ENCODE assay signal across 1 cellular context in the genomic region with DNA sequence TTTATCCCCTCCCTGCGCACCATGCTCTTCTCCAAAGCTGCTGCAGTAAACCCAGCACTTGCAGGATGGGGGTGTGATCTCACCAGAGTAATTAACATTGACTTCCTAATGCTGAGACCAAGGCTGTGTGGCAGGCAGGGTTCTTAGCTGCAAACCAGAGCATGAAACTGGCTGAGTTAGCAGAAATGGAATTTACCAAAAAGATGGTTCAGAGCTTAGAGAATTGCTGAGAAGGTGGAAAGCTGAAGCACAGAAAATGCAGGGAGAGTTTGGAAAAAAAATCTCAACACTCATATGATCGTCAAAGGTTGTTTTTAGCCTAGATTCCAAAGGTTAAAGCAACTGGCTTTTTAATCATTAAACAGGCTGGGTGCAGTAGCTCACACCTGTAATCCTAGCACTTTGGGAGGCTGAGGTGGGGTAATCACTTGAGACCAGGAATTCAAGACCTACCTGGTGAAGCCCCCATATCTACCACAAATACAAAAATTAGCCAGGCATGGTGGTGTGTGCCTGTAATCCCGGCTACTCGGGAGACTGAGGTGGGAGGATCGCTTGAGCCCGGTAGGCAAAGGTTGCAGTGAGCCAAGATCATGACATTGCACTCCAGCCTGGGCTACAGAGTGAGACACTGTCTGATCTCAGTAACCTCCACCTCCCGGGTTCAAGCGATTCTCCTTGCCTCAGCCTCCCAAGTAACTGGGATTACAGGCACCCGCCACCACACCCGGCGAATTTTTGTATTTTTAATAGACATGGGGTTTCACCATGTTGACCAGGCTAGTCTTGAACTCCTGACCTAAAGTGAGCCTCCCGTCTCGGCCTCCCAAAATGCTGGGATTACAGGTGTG.
A peak's percentile ranks its signal among the peaks of the same experiment; 100 is the strongest.
TF ChIP-seq lines count a peak whose summit lies in the region.

No MANE protein-coding gene starts in this region.

TF ChIP-seq in HepG2, 621 proteins besides CTCF, POLR2A, EP300 and RAD21 (continued from another document and continues in another):
- TF ChIP-seq ZNF83 (CRISPR knock-in tag; IDR thresholded peaks at IDR 0.05; ENCODE audit: borderline replicate concordance) (0 out of 2 replicates have a peak, but pooled peaks have one; percentile 62), ZNF451 (CRISPR knock-in tag; IDR thresholded peaks at IDR 0.05) (peak; percentile 71; the same call in 1 of the 2 replicates), ZNF12 (CRISPR knock-in tag; IDR thresholded peaks at IDR 0.05) (no peak), ZFP37 (CRISPR knock-in tag; IDR thresholded peaks at IDR 0.05; ENCODE audit: borderline replicate concordance) (peak; percentile 67; the same call in 1 of the 2 replicates), SP2 (CRISPR knock-in tag; IDR thresholded peaks at IDR 0.05) (no peak), ZNF775 (CRISPR knock-in tag; IDR thresholded peaks at IDR 0.05; ENCODE audit: borderline replicate concordance) (no peak), ZNF543 (CRISPR knock-in tag; IDR thresholded peaks at IDR 0.05) (no peak), LCORL (IDR thresholded peaks at IDR 0.05) (0 out of 2 replicates have a peak, but pooled peaks have one; percentile 14), LCORL (CRISPR knock-in tag; IDR thresholded peaks at IDR 0.05) (peak; percentile 94), MAZ (IDR thresholded peaks at IDR 0.05; ENCODE audit: borderline replicate concordance, low read depth, low read length) (no peak), MAZ (CRISPR knock-in tag; IDR thresholded peaks at IDR 0.05; ENCODE audit: low read depth) (no peak), ZNF343 (CRISPR knock-in tag; IDR thresholded peaks at IDR 0.05) (0 out of 2 replicates have a peak, but pooled peaks have one; percentile 55), MATR3 (CRISPR knock-in tag; IDR thresholded peaks at IDR 0.05) (no peak), ZNF350 (CRISPR knock-in tag; IDR thresholded peaks at IDR 0.05; ENCODE audit: borderline replicate concordance, low read depth) (no peak; the same call in 1 of the 2 replicates), ZNF629 (CRISPR knock-in tag; conservative IDR thresholded peaks at IDR 0.05) (0 out of 2 replicates have a peak, but pooled peaks have one; percentile 6), ZNF317 (CRISPR knock-in tag; IDR thresholded peaks at IDR 0.05) (0 out of 2 replicates have a peak, but pooled peaks have one; percentile 37), ZNF292 (CRISPR knock-in tag; IDR thresholded peaks at IDR 0.05; ENCODE audit: borderline replicate concordance, low read depth) (peak; percentile 81), YEATS4 (CRISPR knock-in tag; IDR thresholded peaks at IDR 0.05; ENCODE audit: borderline replicate concordance) (peak; percentile 83; the same call in 1 of the 2 replicates), ADNP (CRISPR knock-in tag; IDR thresholded peaks at IDR 0.05) (peak; percentile 77; the same call in 1 of the 2 replicates), ISX (CRISPR knock-in tag; conservative IDR thresholded peaks at IDR 0.05) (peak; percentile 52; the same call in 1 of the 2 replicates), GATA4 (IDR thresholded peaks at IDR 0.05; ENCODE audit: borderline replicate concordance, low read depth) (no peak), FOXA3 (CRISPR knock-in tag; IDR thresholded peaks at IDR 0.05) (peak; percentile 66; the same call in 1 of the 2 replicates), SALL2 (CRISPR knock-in tag; IDR thresholded peaks at IDR 0.05) (peak; percentile 83; the same call in 1 of the 2 replicates), MBD4 (IDR thresholded peaks at IDR 0.05; ENCODE audit: borderline replicate concordance, low read length) (no peak; the same call in 1 of the 2 replicates), CREM (IDR thresholded peaks at IDR 0.05) (peak; percentile 54; the same call in 1 of the 2 replicates), CREM (CRISPR knock-in tag; IDR thresholded peaks at IDR 0.05) (no peak), BORCS8-MEF2B (CRISPR knock-in tag; IDR thresholded peaks at IDR 0.05) (no peak), ZSCAN20 (CRISPR knock-in tag; IDR thresholded peaks at IDR 0.05; ENCODE audit: borderline replicate concordance) (no peak; the same call in 1 of the 2 replicates), CBFB (CRISPR knock-in tag; IDR thresholded peaks at IDR 0.05) (0 out of 2 replicates have a peak, but pooled peaks have one; percentile 26), ARNTL (CRISPR knock-in tag; IDR thresholded peaks at IDR 0.05) (no peak), GTF2F1 (IDR thresholded peaks at IDR 0.05; ENCODE audit: low read length) (no peak), RCOR2 (CRISPR knock-in tag; IDR thresholded peaks at IDR 0.05) (peak; percentile 84), MEIS2 (CRISPR knock-in tag; IDR thresholded peaks at IDR 0.05) (peak; percentile 71; the same call in 1 of the 2 replicates), REPIN1 (CRISPR knock-in tag; IDR thresholded peaks at IDR 0.05; ENCODE audit: borderline replicate concordance, low read depth) (no peak; the same call in 1 of the 2 replicates), ZNF20 (CRISPR knock-in tag; IDR thresholded peaks at IDR 0.05) (no peak), ZNF3 (CRISPR knock-in tag; IDR thresholded peaks at IDR 0.05) (peak; percentile 12; the same call in 1 of the 2 replicates), ZNF17 (CRISPR knock-in tag; IDR thresholded peaks at IDR 0.05) (no peak), TP53 (CRISPR knock-in tag; conservative IDR thresholded peaks at IDR 0.05) (no peak), ZNF331 (CRISPR knock-in tag; IDR thresholded peaks at IDR 0.05) (peak; percentile 8), CHD2 (IDR thresholded peaks at IDR 0.05; ENCODE audit: low read depth, low read length) (no peak), MIXL1 (CRISPR knock-in tag; IDR thresholded peaks at IDR 0.05) (peak; percentile 95), NFYC (CRISPR knock-in tag; IDR thresholded peaks at IDR 0.05) (no peak), WIZ (CRISPR knock-in tag; IDR thresholded peaks at IDR 0.05) (no peak; the same call in 1 of the 2 replicates)
- TF ChIP-seq, protein P1, sequence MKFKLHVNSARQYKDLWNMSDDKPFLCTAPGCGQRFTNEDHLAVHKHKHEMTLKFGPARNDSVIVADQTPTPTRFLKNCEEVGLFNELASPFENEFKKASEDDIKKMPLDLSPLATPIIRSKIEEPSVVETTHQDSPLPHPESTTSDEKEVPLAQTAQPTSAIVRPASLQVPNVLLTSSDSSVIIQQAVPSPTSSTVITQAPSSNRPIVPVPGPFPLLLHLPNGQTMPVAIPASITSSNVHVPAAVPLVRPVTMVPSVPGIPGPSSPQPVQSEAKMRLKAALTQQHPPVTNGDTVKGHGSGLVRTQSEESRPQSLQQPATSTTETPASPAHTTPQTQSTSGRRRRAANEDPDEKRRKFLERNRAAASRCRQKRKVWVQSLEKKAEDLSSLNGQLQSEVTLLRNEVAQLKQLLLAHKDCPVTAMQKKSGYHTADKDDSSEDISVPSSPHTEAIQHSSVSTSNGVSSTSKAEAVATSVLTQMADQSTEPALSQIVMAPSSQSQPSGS (CRISPR knock-in tag; IDR thresholded peaks at IDR 0.05) = 0 out of 2 replicates have a peak, but pooled peaks have one; percentile 51
- TF ChIP-seq, protein P2, sequence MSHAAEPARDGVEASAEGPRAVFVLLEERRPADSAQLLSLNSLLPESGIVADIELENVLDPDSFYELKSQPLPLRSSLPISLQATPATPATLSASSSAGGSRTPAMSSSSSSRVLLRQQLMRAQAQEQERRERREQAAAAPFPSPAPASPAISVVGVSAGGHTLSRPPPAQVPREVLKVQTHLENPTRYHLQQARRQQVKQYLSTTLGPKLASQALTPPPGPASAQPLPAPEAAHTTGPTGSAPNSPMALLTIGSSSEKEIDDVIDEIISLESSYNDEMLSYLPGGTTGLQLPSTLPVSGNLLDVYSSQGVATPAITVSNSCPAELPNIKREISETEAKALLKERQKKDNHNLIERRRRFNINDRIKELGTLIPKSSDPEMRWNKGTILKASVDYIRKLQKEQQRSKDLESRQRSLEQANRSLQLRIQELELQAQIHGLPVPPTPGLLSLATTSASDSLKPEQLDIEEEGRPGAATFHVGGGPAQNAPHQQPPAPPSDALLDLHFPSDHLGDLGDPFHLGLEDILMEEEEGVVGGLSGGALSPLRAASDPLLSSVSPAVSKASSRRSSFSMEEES (CRISPR knock-in tag; IDR thresholded peaks at IDR 0.05) = peak; percentile 81
- TF ChIP-seq, protein P3, sequence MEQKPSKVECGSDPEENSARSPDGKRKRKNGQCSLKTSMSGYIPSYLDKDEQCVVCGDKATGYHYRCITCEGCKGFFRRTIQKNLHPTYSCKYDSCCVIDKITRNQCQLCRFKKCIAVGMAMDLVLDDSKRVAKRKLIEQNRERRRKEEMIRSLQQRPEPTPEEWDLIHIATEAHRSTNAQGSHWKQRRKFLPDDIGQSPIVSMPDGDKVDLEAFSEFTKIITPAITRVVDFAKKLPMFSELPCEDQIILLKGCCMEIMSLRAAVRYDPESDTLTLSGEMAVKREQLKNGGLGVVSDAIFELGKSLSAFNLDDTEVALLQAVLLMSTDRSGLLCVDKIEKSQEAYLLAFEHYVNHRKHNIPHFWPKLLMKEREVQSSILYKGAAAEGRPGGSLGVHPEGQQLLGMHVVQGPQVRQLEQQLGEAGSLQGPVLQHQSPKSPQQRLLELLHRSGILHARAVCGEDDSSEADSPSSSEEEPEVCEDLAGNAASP (CRISPR knock-in tag; IDR thresholded peaks at IDR 0.05; ENCODE audit: borderline replicate concordance) = no peak
- TF ChIP-seq, protein P4, sequence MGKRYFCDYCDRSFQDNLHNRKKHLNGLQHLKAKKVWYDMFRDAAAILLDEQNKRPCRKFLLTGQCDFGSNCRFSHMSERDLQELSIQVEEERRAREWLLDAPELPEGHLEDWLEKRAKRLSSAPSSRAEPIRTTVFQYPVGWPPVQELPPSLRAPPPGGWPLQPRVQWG (CRISPR knock-in tag; IDR thresholded peaks at IDR 0.05; ENCODE audit: borderline replicate concordance, low read depth) = no peak
- TF ChIP-seq, protein P5, sequence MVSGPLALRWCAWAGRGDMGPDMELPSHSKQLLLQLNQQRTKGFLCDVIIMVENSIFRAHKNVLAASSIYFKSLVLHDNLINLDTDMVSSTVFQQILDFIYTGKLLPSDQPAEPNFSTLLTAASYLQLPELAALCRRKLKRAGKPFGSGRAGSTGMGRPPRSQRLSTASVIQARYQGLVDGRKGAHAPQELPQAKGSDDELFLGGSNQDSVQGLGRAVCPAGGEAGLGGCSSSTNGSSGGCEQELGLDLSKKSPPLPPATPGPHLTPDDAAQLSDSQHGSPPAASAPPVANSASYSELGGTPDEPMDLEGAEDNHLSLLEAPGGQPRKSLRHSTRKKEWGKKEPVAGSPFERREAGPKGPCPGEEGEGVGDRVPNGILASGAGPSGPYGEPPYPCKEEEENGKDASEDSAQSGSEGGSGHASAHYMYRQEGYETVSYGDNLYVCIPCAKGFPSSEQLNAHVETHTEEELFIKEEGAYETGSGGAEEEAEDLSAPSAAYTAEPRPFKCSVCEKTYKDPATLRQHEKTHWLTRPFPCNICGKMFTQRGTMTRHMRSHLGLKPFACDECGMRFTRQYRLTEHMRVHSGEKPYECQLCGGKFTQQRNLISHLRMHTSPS (CRISPR knock-in tag; IDR thresholded peaks at IDR 0.05; ENCODE audit: low read depth) = no peak
- TF ChIP-seq, protein P6, sequence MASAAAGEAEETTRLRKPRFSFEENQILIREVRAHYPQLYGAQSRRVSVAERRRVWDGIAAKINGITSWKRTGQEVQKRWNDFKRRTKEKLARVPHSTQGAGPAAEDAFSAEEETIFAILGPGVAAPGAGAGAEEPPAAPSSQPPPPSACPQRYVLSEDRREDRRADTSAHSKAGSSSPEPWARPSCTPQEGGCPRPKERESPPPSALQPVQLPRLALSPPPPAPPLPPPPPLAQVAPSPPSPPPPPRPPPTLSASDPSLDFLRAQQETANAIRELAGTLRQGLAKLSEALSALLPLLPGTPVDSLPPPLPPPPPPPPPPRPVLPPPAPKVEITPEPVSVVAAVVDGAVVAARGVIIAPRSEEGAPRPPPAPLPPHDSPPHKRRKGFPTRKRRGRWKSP (CRISPR knock-in tag; IDR thresholded peaks at IDR 0.05) = 0 out of 2 replicates have a peak, but pooled peaks have one; percentile 45
- TF ChIP-seq, protein P7, sequence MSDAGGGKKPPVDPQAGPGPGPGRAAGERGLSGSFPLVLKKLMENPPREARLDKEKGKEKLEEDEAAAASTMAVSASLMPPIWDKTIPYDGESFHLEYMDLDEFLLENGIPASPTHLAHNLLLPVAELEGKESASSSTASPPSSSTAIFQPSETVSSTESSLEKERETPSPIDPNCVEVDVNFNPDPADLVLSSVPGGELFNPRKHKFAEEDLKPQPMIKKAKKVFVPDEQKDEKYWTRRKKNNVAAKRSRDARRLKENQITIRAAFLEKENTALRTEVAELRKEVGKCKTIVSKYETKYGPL (CRISPR knock-in tag; IDR thresholded peaks at IDR 0.05) = peak; percentile 56; the same call in 1 of the 2 replicates
- TF ChIP-seq, protein P8, sequence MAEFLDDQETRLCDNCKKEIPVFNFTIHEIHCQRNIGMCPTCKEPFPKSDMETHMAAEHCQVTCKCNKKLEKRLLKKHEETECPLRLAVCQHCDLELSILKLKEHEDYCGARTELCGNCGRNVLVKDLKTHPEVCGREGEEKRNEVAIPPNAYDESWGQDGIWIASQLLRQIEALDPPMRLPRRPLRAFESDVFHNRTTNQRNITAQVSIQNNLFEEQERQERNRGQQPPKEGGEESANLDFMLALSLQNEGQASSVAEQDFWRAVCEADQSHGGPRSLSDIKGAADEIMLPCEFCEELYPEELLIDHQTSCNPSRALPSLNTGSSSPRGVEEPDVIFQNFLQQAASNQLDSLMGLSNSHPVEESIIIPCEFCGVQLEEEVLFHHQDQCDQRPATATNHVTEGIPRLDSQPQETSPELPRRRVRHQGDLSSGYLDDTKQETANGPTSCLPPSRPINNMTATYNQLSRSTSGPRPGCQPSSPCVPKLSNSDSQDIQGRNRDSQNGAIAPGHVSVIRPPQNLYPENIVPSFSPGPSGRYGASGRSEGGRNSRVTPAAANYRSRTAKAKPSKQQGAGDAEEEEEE (CRISPR knock-in tag; IDR thresholded peaks at IDR 0.05; ENCODE audit: borderline replicate concordance) = no peak
- TF ChIP-seq, protein P9, sequence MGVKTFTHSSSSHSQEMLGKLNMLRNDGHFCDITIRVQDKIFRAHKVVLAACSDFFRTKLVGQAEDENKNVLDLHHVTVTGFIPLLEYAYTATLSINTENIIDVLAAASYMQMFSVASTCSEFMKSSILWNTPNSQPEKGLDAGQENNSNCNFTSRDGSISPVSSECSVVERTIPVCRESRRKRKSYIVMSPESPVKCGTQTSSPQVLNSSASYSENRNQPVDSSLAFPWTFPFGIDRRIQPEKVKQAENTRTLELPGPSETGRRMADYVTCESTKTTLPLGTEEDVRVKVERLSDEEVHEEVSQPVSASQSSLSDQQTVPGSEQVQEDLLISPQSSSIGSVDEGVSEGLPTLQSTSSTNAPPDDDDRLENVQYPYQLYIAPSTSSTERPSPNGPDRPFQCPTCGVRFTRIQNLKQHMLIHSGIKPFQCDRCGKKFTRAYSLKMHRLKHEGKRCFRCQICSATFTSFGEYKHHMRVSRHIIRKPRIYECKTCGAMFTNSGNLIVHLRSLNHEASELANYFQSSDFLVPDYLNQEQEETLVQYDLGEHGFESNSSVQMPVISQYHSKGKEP (CRISPR knock-in tag; IDR thresholded peaks at IDR 0.05) = no peak
